Comparison of ENCODE assay signal across 22 cellular contexts in genomic region chr1:2385606-2386280, GRCh38. TPM values are rescaled to one million over a fixed set of nuclear protein-coding genes. Genes with fewer than 3 reads are reported as not detected.
DNase-seq lines count a peak whose midpoint lies in the region; ATAC-seq and TF ChIP-seq lines count a peak whose summit lies in the region.
"Had no signal": no experiment of that assay in that cellular context is flagged by ENCODE, and none has a peak within 500 bp of the region (broad histone marks: within the 10 kb centered on the region; RNA-seq: fewer than 3 reads in every experiment).

No MANE protein-coding gene starts in this region.

- no peaks in the 10 kb centered on the region for H3K36me3 Mint-ChIP-seq in immature natural killer cell
- H3K36me3 Mint-ChIP-seq: activated CD8-positive, alpha-beta memory T cell treated with anti-CD3 and anti-CD28 coated beads, Interleukin-2, amount 10 ng/mL, durations not matched to agents 7 days and 5 days had no signal

- POLR2A ChIA-PET in RWPE1 (lab: Yijun Ruan, JAX; ENCODE audit: low non-redundant PET) = no interaction called here

- no peak overlapping the region for H3K27ac Mint-ChIP-seq in immature natural killer cell
- H3K27ac Mint-ChIP-seq: activated CD8-positive, alpha-beta memory T cell treated with anti-CD3 and anti-CD28 coated beads, Interleukin-2, amount 10 ng/mL, durations not matched to agents 7 days and 5 days; activated T-helper 2 cell treated with anti-CD3 and anti-CD28 coated beads, Interferon-gamma antibody, Interleukin-2, Interleukin-4, amounts not matched to agents 10 μg/mL and 5 μg/mL and 100 μg/mL, durations not matched to agents 14 hours and 24 hours and 36 hours had no signal

- no peaks in the 10 kb centered on the region for H3K9me3 ChIP-seq in right cardiac atrium (ENCODE audit: control insufficient read depth, low read length)
- H3K9me3 ChIP-seq in ovary = no peaks in the 10 kb centered on the region
- H3K9me3 ChIP-seq: BE2C, gastroesophageal sphincter, pancreas, SK-N-SH had no signal

- TF ChIP-seq CTCF in RWPE1 (conservative IDR thresholded peaks at IDR 0.05; ENCODE audit: low read depth) (no peak), ovary (IDR thresholded peaks at IDR 0.05) (no peak)

- peaks cover 0 to 7% of the 10 kb centered on the region in 2 donors for H3K4me1 Mint-ChIP-seq in immature natural killer cell

- no peaks in the 10 kb centered on the region for H3K36me3 ChIP-seq in ovary
- H3K36me3 ChIP-seq: BE2C, cardiac muscle cell, pancreas had no signal

- H3K27me3 ChIP-seq in right cardiac atrium (ENCODE audit: control insufficient read depth, insufficient read depth) (no peaks in the 10 kb centered on the region), ovary (no peaks in the 10 kb centered on the region)
- H3K27me3 ChIP-seq: BE2C, cardiac muscle cell, gastroesophageal sphincter, pancreas had no signal

- H3K4me1 ChIP-seq in right cardiac atrium (ENCODE audit: control insufficient read depth, insufficient read depth, low read length) (no peaks in the 10 kb centered on the region), ovary (ENCODE audit: insufficient read depth) (peaks cover 4% of the 10 kb centered on the region)

- no peak overlapping the region for H3K4me3 Mint-ChIP-seq in immature natural killer cell
- H3K4me3 Mint-ChIP-seq: activated CD8-positive, alpha-beta memory T cell treated with anti-CD3 and anti-CD28 coated beads, Interleukin-2, amount 10 ng/mL, durations not matched to agents 7 days and 5 days had no signal

- ATAC-seq in right cardiac atrium (no peak), HG02885 (IDR thresholded peaks at IDR 0.05; ENCODE audit: poor library complexity, unreplicated experiment) (no peak)
- ATAC-seq: activated CD8-positive, alpha-beta memory T cell treated with anti-CD3 and anti-CD28 coated beads, Interleukin-2, amount 10 ng/mL, durations not matched to agents 7 days and 5 days; gastroesophageal sphincter; left lobe of liver; pancreas; PC-3 had no signal

- H3K27me3 Mint-ChIP-seq in immature natural killer cell (ENCODE audit: low read depth in 3 of 3) = peaks cover 0 to 3% (median 0%) of the 10 kb centered on the region in 3 donors
- H3K27me3 Mint-ChIP-seq: activated CD8-positive, alpha-beta memory T cell treated with anti-CD3 and anti-CD28 coated beads, Interleukin-2, amount 10 ng/mL, durations not matched to agents 7 days and 5 days had no signal

- peak; percentile 64 for DNase-seq in DMS 273 (lab: John Stamatoyannopoulos, UW; ENCODE audit: unreplicated experiment)
- DNase-seq in DMS 273 treated with DMSO at 0.1 percent for 48 hours (lab: John Stamatoyannopoulos, UW) = no peak
- DNase-seq in RWPE1 (ENCODE audit: low spot score) = no peak
- DNase-seq in right cardiac atrium = peak; percentile 7 to 52 (median 37)
- DNase-seq in ovary = peak; percentile 10 to 33 (median 19)
- DNase-seq in immature natural killer cell = no peak
- no peak for DNase-seq in NCI-H226
- DNase-seq: activated CD8-positive, alpha-beta memory T cell treated with anti-CD3 and anti-CD28 coated beads, Interleukin-2, amount 10 ng/mL, durations not matched to agents 7 days and 5 days; effector CD4-positive, alpha-beta T cell; GDM1; NCI-H1436; PC-3; T1000 had no signal

- intact Hi-C loops in right cardiac atrium (cut with DNase I) = no loop called here
- intact Hi-C loops in ovary (cut with DNase I) = no loop called here

- peak overlapping the region; percentile 83 for H3K27ac ChIP-seq in RWPE1
- H3K27ac ChIP-seq in right cardiac atrium (ENCODE audit: low read length) = no peak overlapping the region
- no peak overlapping the region for H3K27ac ChIP-seq in ovary
- H3K27ac ChIP-seq: 22Rv1, cardiac muscle cell, gastroesophageal sphincter, pancreas had no signal

- TF ChIP-seq EP300 in ovary (IDR thresholded peaks at IDR 0.05) = no peak

- CTCF ChIA-PET in RWPE1 (lab: Yijun Ruan, JAX) = interaction anchor here (1.3 kb wide), 1 partner anchor 191 kb away, joined by 5 read pairs; the partner anchor contains the start of gene FAAP20

- no peak overlapping the region for H3K4me3 ChIP-seq in right cardiac atrium (ENCODE audit: low read length)
- no peak overlapping the region for H3K4me3 ChIP-seq in ovary
- H3K4me3 ChIP-seq: cardiac muscle cell, gastroesophageal sphincter, pancreas had no signal

- no peak for TF ChIP-seq POLR2A in ovary (IDR thresholded peaks at IDR 0.05)

- H3K9me3 Mint-ChIP-seq in immature natural killer cell = no peaks in the 10 kb centered on the region
- H3K9me3 Mint-ChIP-seq: activated T-helper 2 cell treated with anti-CD3 and anti-CD28 coated beads, Interferon-gamma antibody, Interleukin-2, Interleukin-4, amounts not matched to agents 10 μg/mL and 5 μg/mL and 100 μg/mL, durations not matched to agents 14 hours and 24 hours and 36 hours had no signal

- WGBS in right cardiac atrium = 91% methylated on average over 19 of the region's 19 CpGs
- 82 to 89% (median 89%) methylated on average over 19 of the region's 19 CpGs for WGBS in ovary, 3 donors

RNA-seq across cellular contexts. Expression of gene MORN1, which starts 5.6 kb away (rescaled TPM):
- total RNA-seq in right cardiac atrium (1 to 10 TPM; 3.2 to 5.1 (median 4.2) TPM), ovary (10 to 100 TPM; 15.6 to 24.2 (median 17.8) TPM)
- polyA plus RNA-seq in right cardiac atrium (4.1 TPM), ovary (1 to 10 TPM; 1.7 to 8.6 TPM), immature natural killer cell (1 to 10 TPM in 2 of 3 donors, under 1 TPM in 1; 0.89 to 4.0 (median 3.9) TPM)

RNA-seq across cellular contexts. Expression of gene RER1, which starts 5.9 kb away (rescaled TPM):
- total RNA-seq in right cardiac atrium = 10 to 100 TPM; 83.6 to 93.9 (median 89.6) TPM
- polyA plus RNA-seq in right cardiac atrium = 50.3 TPM
- total RNA-seq in ovary = 100 to 1,000 TPM in 3 of 7 donors, 10 to 100 TPM in 4; 51.0 to 130 (median 99.0) TPM
- polyA plus RNA-seq in ovary = 100 to 1,000 TPM in 1 of 2 donors, 10 to 100 TPM in 1; 66.0 to 224 TPM
- 100 to 1,000 TPM; 185 to 216 (median 210) TPM for polyA plus RNA-seq in immature natural killer cell

RNA-seq across cellular contexts. Expression of gene PEX10, which starts 26.6 kb away (rescaled TPM):
- total RNA-seq in right cardiac atrium (10 to 100 TPM; 11.4 to 15.5 (median 13.6) TPM), ovary (10 to 100 TPM; 14.4 to 25.9 (median 23.0) TPM)
- polyA plus RNA-seq in right cardiac atrium (16.0 TPM), ovary (10 to 100 TPM; 14.5 to 19.3 TPM), immature natural killer cell (10 to 100 TPM in 1 of 3 donors, 1 to 10 TPM in 2; 9.1 to 18.2 (median 9.3) TPM)

Comparison
In these comparisons a context has a peak if more than half of its experiments do, and no peak if none do; other contexts are left out.
1. DNase-seq: peak in DMS 273 (single experiment), right cardiac atrium (3 of 3) and ovary (5 of 5); none in DMS 273 treated with DMSO at 0.1 percent for 48 hours (single experiment), RWPE1 (single experiment), immature natural killer cell (0 of 3) and NCI-H226 (single experiment).